In the genomic region with DNA sequence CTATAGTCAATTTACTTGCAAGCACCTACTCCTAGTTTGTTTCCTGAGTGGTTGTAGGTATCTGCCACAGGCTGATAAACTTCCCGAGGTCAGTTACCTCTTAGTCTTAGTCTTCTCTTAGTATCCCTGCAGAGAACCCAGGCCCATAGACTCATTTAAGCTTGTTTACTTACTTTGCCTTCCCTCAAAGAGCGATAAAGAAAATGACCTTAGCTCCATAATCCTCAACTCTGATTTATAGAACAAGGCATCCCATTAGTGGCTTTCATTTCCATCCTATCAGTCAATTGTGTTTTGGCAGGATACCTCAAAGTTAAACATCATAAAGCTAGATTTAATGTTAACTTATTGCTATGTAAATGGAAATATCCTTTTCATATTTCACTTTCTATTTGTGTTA, we compare ENCODE assay signal across 32 cellular contexts.
DNase-seq lines count a peak whose midpoint lies in the region; ATAC-seq, FAIRE-seq and TF ChIP-seq lines count a peak whose summit lies in the region.
"Had no signal": no experiment of that assay in that cellular context is flagged by ENCODE, and none has a peak within 500 bp of the region (broad histone marks: within the 10 kb centered on the region; RNA-seq: fewer than 3 reads in every experiment).

No MANE protein-coding gene starts in this region.

- H3K4me2 ChIP-seq in hepatocyte: peak overlapping the region; percentile 52
- H3K4me2 ChIP-seq: KMS-11 had no signal

- no peaks in the 10 kb centered on the region for H3K36me3 ChIP-seq in hepatocyte (replicated peaks; ENCODE audit: insufficient read depth, low read depth)
- H3K36me3 ChIP-seq: SJSA1 had no signal

- H2AFZ ChIP-seq in hepatocyte: no peak overlapping the region

- H3K4me3 ChIP-seq in hepatocyte: no peak overlapping the region
- H3K4me3 ChIP-seq: SJSA1 had no signal

- no peaks in the 10 kb centered on the region for H4K20me1 ChIP-seq in hepatocyte (ENCODE audit: insufficient read depth, poor library complexity, severe bottlenecking)

- H3K9me3 ChIP-seq in hepatocyte (ENCODE audit: low read depth): no peaks in the 10 kb centered on the region
- H3K9me3 ChIP-seq: SJSA1 had no signal

- WGBS in hepatocyte (ENCODE audit: low lambda C conversion rate, missing lambda C conversion rate): 20% methylated on average over 2 of the region's 2 CpGs

- peak overlapping the region; percentile 62 for H3K27ac ChIP-seq in 22Rv1
- no peak overlapping the region for H3K27ac ChIP-seq in hepatocyte
- H3K27ac ChIP-seq: KMS-11, RWPE1, SJSA1 had no signal

- no peaks in the 10 kb centered on the region for H3K79me2 ChIP-seq in hepatocyte

- TF ChIP-seq CTCF in 22Rv1 (IDR thresholded peaks at IDR 0.05) (no peak), hepatocyte (IDR thresholded peaks at IDR 0.05; ENCODE audit: poor library complexity) (no peak)

- peak; percentile 20 for FAIRE-seq in RCC 7860 (lab: Jason Lieb, UNC)
- FAIRE-seq: astrocyte, HTR-8/SVneo had no signal

- H3K4me1 ChIP-seq in hepatocyte (ENCODE audit: insufficient read depth): peaks cover 10% of the 10 kb centered on the region
- H3K4me1 ChIP-seq: SJSA1 had no signal

- ATAC-seq in HG03378 (IDR thresholded peaks at IDR 0.05; ENCODE audit: unreplicated experiment): no peak
- ATAC-seq: natural killer cell; stimulated activated effector memory CD8-positive, alpha-beta T cell treated with anti-CD3 and anti-CD28 coated beads, Interleukin-12 subunit alpha, Interleukin-12 subunit beta, amount 100 ng/mL, for 72 hours; WTC11 had no signal

- H3K27me3 ChIP-seq in hepatocyte: no peaks in the 10 kb centered on the region
- H3K27me3 ChIP-seq: SJSA1 had no signal

- DNase-seq in LoVo (ENCODE audit: low spot score) (peak; percentile 53), RCC 7860 (ENCODE audit: low spot score) (no peak), hepatocyte (ENCODE audit: low spot score) (peak; percentile 34), HPDE6-E6E7 (ENCODE audit: extremely low spot score) (no peak), middle frontal gyrus (ENCODE audit: extremely low spot score, low spot score) (no peak), ureter (ENCODE audit: low spot score) (no peak)
- DNase-seq: activated CD4-positive, alpha-beta T cell treated with anti-CD3 and anti-CD28 coated beads, Interleukin-2, amount 10 ng/mL, durations not matched to agents 24 days and 14 days; activated gamma-delta T cell treated with Interleukin-2 at 50 U/mL for 16 hours; activated naive CD8-positive, alpha-beta T cell treated with anti-CD3 and anti-CD28 coated beads, Interleukin-2, amount 10 ng/mL, durations not matched to agents 7 days and 5 days; activated T-cell treated with anti-CD3 and anti-CD28 coated beads, Interleukin-2, amount 50 U/mL, for 1 hour; CD4-positive, alpha-beta T cell; cortex of kidney; effector memory CD4-positive, alpha-beta T cell; erythroblast; glutamatergic neuron; HFFc6; midbrain; natural killer cell; NCI-H1436 treated with DMSO at 0.1 percent for 48 hours; NCI-H2107; NCI-H345; T1000; trophoblast cell had no signal

- H3K9me2 ChIP-seq in hepatocyte (replicated peaks; ENCODE audit: insufficient read depth): no peaks in the 10 kb centered on the region

Comparison
In these comparisons a context has a peak if more than half of its experiments do, and no peak if none do; other contexts are left out.
1. DNase-seq: peak in LoVo (single experiment) and hepatocyte (single experiment); none in RCC 7860 (single experiment), HPDE6-E6E7 (single experiment), middle frontal gyrus (single experiment) and ureter (single experiment).